In the genomic region with DNA sequence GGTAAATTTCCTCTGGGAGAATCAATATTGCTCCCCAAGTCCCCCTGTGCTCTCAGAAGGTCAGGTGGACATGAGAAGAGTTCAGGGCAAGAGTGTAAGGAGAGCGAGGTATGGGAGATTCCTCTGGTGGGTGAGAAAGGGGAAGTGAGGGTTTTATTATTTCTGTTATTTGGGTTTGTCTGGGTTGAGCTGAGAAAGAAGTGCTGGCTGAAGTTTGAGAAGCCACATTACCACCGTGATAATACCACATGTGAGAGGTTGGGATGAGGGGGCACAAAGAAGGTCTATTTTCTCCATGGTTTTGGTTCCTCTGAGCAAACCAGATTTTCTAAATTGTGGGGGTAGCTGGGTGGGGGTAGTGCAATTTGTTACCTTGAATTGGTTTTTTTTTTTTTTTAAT, we compare ENCODE assay signal across 26 cellular contexts.
A peak's percentile ranks its signal among the peaks of the same experiment; 100 is the strongest.
DNase-seq lines count a peak whose midpoint lies in the region; ATAC-seq and TF ChIP-seq lines count a peak whose summit lies in the region.
"Had no signal": no experiment of that assay in that cellular context is flagged by ENCODE, and none has a peak within 500 bp of the region (broad histone marks: within the 10 kb centered on the region; RNA-seq: fewer than 3 reads in every experiment).

No MANE protein-coding gene starts in this region.

- H3K9me3 ChIP-seq in vagina = no peaks in the 10 kb centered on the region
- H3K9me3 ChIP-seq: Peyer's patch had no signal

- no peak for TF ChIP-seq CTCF in vagina (IDR thresholded peaks at IDR 0.05)

- H3K36me3 Mint-ChIP-seq in stimulated activated memory B cell treated with anti-CD40 and anti-IgM and Interleukin-4, amounts not matched to agents 10 μg/mL and 1 μg/mL and 100 μg/mL, for 72 hours = no peaks in the 10 kb centered on the region
- H3K36me3 Mint-ChIP-seq: naive thymus-derived CD8-positive, alpha-beta T cell had no signal

- no peak for DNase-seq in NCI-H1092 (lab: John Stamatoyannopoulos, UW)
- no peak for DNase-seq in vagina (ENCODE audit: extremely low spot score in 2 of 2)
- no peak for DNase-seq in T-helper 1 cell
- DNase-seq in NCI-H1694 treated with DMSO at 0.1 percent for 48 hours (lab: John Stamatoyannopoulos, UW) = no peak
- DNase-seq: activated B cell treated with CpG ODN at 0.5 μM for 24 hours; activated CD8-positive, alpha-beta T cell treated with anti-CD3 and anti-CD28 coated beads for 36 hours; activated naive CD4-positive, alpha-beta T cell treated with anti-CD3 and anti-CD28 coated beads for 36 hours; activated T-cell treated with anti-CD3 and anti-CD28 coated beads, Interleukin-2, amount 50 U/mL, for 24 hours; anterior cingulate cortex; Calu3; caudate nucleus; EL; foreskin melanocyte; kidney glomerular epithelial cell; mesenchymal stem cell; naive thymus-derived CD8-positive, alpha-beta T cell; NCI-H187; NCI-H748 treated with DMSO at 0.1 percent for 48 hours; Peyer's patch; stimulated activated CD4-positive, alpha-beta T cell treated with anti-CD3 and anti-CD28 coated beads, Interleukin-2, amount 100 ng/mL, for 24 hours had no signal

- no peaks in the 10 kb centered on the region for H3K27me3 Mint-ChIP-seq in stimulated activated memory B cell treated with anti-CD40 and anti-IgM and Interleukin-4, amounts not matched to agents 10 μg/mL and 1 μg/mL and 100 μg/mL, for 72 hours
- H3K27me3 Mint-ChIP-seq: activated B cell treated with CpG ODN at 0.5 μM for 24 hours had no signal

- no peak overlapping the region for H3K4me3 Mint-ChIP-seq in stimulated activated memory B cell treated with anti-CD40 and anti-IgM and Interleukin-4, amounts not matched to agents 10 μg/mL and 1 μg/mL and 100 μg/mL, for 72 hours
- H3K4me3 Mint-ChIP-seq: activated B cell treated with CpG ODN at 0.5 μM for 24 hours; activated CD8-positive, alpha-beta T cell treated with anti-CD3 and anti-CD28 coated beads for 36 hours; activated naive CD4-positive, alpha-beta T cell treated with anti-CD3 and anti-CD28 coated beads for 36 hours; activated T-cell treated with anti-CD3 and anti-CD28 coated beads, Interleukin-2, amount 50 U/mL, for 24 hours; naive thymus-derived CD8-positive, alpha-beta T cell; T-helper 2 cell treated with Interferon-gamma antibody and Interleukin-4, amounts not matched to agents 5 μg/mL and 100 μg/mL, for 36 hours had no signal

- no peak overlapping the region for H3K27ac Mint-ChIP-seq in stimulated activated memory B cell treated with anti-CD40 and anti-IgM and Interleukin-4, amounts not matched to agents 10 μg/mL and 1 μg/mL and 100 μg/mL, for 72 hours
- H3K27ac Mint-ChIP-seq: activated B cell treated with CpG ODN at 0.5 μM for 24 hours; activated CD8-positive, alpha-beta T cell treated with anti-CD3 and anti-CD28 coated beads for 36 hours; activated naive CD4-positive, alpha-beta T cell treated with anti-CD3 and anti-CD28 coated beads for 36 hours; activated T-cell treated with anti-CD3 and anti-CD28 coated beads, Interleukin-2, amount 50 U/mL, for 24 hours; naive thymus-derived CD8-positive, alpha-beta T cell; T-helper 2 cell treated with Interferon-gamma antibody and Interleukin-4, amounts not matched to agents 5 μg/mL and 100 μg/mL, for 36 hours had no signal

- no peak overlapping the region for H3K27ac ChIP-seq in vagina
- H3K27ac ChIP-seq: parathyroid adenoma, Peyer's patch had no signal

- H3K4me1 Mint-ChIP-seq in stimulated activated memory B cell treated with anti-CD40 and anti-IgM and Interleukin-4, amounts not matched to agents 10 μg/mL and 1 μg/mL and 100 μg/mL, for 72 hours = no peaks in the 10 kb centered on the region
- H3K4me1 Mint-ChIP-seq: activated B cell treated with CpG ODN at 0.5 μM for 24 hours had no signal

- ATAC-seq in GM18909 (IDR thresholded peaks at IDR 0.05; ENCODE audit: poor library complexity, unreplicated experiment) (peak; percentile 63), HG02642 (IDR thresholded peaks at IDR 0.05; ENCODE audit: poor library complexity, unreplicated experiment) (peak; percentile 46), HG03565 (IDR thresholded peaks at IDR 0.05; ENCODE audit: unreplicated experiment) (peak; percentile 64)
- ATAC-seq in stimulated activated memory B cell treated with anti-CD40 and anti-IgM and Interleukin-4, amounts not matched to agents 10 μg/mL and 1 μg/mL and 100 μg/mL, for 72 hours = peak; percentile 24
- ATAC-seq: activated CD8-positive, alpha-beta T cell treated with anti-CD3 and anti-CD28 coated beads for 36 hours; naive thymus-derived CD8-positive, alpha-beta T cell had no signal

- H3K9me3 Mint-ChIP-seq in stimulated activated memory B cell treated with anti-CD40 and anti-IgM and Interleukin-4, amounts not matched to agents 10 μg/mL and 1 μg/mL and 100 μg/mL, for 72 hours = peaks cover 8% of the 10 kb centered on the region
- H3K9me3 Mint-ChIP-seq: activated B cell treated with CpG ODN at 0.5 μM for 24 hours; activated CD8-positive, alpha-beta T cell treated with anti-CD3 and anti-CD28 coated beads for 36 hours; activated naive CD4-positive, alpha-beta T cell treated with anti-CD3 and anti-CD28 coated beads for 36 hours; activated T-cell treated with anti-CD3 and anti-CD28 coated beads, Interleukin-2, amount 50 U/mL, for 24 hours; T-helper 2 cell treated with Interferon-gamma antibody and Interleukin-4, amounts not matched to agents 5 μg/mL and 100 μg/mL, for 36 hours had no signal

- no peak overlapping the region for H3K4me3 ChIP-seq in vagina
- H3K4me3 ChIP-seq: Peyer's patch had no signal

- H3K4me1 ChIP-seq in vagina = no peaks in the 10 kb centered on the region
- H3K4me1 ChIP-seq: parathyroid adenoma, Peyer's patch had no signal

- no peaks in the 10 kb centered on the region for H3K27me3 ChIP-seq in vagina
- H3K27me3 ChIP-seq: Peyer's patch had no signal

- intact Hi-C loops in vagina (cut with DNase I) = no loop called here

- no peak for TF ChIP-seq POLR2A in vagina (IDR thresholded peaks at IDR 0.05)

- H3K36me3 ChIP-seq in vagina = no peaks in the 10 kb centered on the region
- H3K36me3 ChIP-seq: Peyer's patch had no signal
